In genomic region chr5:7616897-7617296, GRCh38 we compare ENCODE assay signal across 28 cellular contexts.
"Had no signal": no experiment of that assay in that cellular context is flagged by ENCODE, and none has a peak within 500 bp of the region (broad histone marks: within the 10 kb centered on the region; RNA-seq: fewer than 3 reads in every experiment).

No MANE protein-coding gene starts in this region.

- H3K9ac ChIP-seq: parathyroid adenoma had no signal

- H3K27ac ChIP-seq: ovary, parathyroid adenoma, psoas muscle, right lobe of liver, sigmoid colon, stomach, thoracic aorta, thyroid gland, tibial nerve, upper lobe of left lung, vagina had no signal

- H3K4me3 ChIP-seq: ovary, psoas muscle, right lobe of liver, sigmoid colon, stomach, thoracic aorta, thyroid gland, tibial nerve, upper lobe of left lung, vagina had no signal

- H3K27me3 Mint-ChIP-seq: stimulated activated naive B cell treated with anti-CD40 and anti-IgM and Interleukin-4, amounts not matched to agents 10 μg/mL and 1 μg/mL and 100 μg/mL, for 72 hours; stimulated activated naive CD8-positive, alpha-beta T cell treated with anti-CD3 and anti-CD28 coated beads, Interleukin-15, Interleukin-2, amounts not matched to agents 100 ng/mL and 50 ng/mL, for 24 hours had no signal

- H3K27ac Mint-ChIP-seq: natural killer cell; nephron; progenitor cell of endocrine pancreas; stimulated activated effector memory CD8-positive, alpha-beta T cell treated with anti-CD3 and anti-CD28 coated beads, Interleukin-12 subunit alpha, Interleukin-12 subunit beta, amount 100 ng/mL, for 72 hours; stimulated activated naive B cell treated with anti-CD40 and anti-IgM and Interleukin-4, amounts not matched to agents 10 μg/mL and 1 μg/mL and 100 μg/mL, for 72 hours; stimulated activated naive CD8-positive, alpha-beta T cell treated with anti-CD3 and anti-CD28 coated beads, Interleukin-15, Interleukin-2, amounts not matched to agents 100 ng/mL and 50 ng/mL, for 24 hours had no signal

- H3K79me2 ChIP-seq: parathyroid adenoma had no signal

- ATAC-seq: natural killer cell; psoas muscle; right cardiac atrium; right lobe of liver; stimulated activated effector memory CD8-positive, alpha-beta T cell treated with anti-CD3 and anti-CD28 coated beads, Interleukin-12 subunit alpha, Interleukin-12 subunit beta, amount 100 ng/mL, for 72 hours; stimulated activated naive B cell treated with anti-CD40 and anti-IgM and Interleukin-4, amounts not matched to agents 10 μg/mL and 1 μg/mL and 100 μg/mL, for 72 hours had no signal

- H3K9me3 ChIP-seq: psoas muscle, right lobe of liver, sigmoid colon, stomach, thoracic aorta, thyroid gland, tibial nerve, upper lobe of left lung, vagina had no signal

- H3K36me3 Mint-ChIP-seq: natural killer cell; stimulated activated effector memory CD8-positive, alpha-beta T cell treated with anti-CD3 and anti-CD28 coated beads, Interleukin-12 subunit alpha, Interleukin-12 subunit beta, amount 100 ng/mL, for 72 hours; stimulated activated naive B cell treated with anti-CD40 and anti-IgM and Interleukin-4, amounts not matched to agents 10 μg/mL and 1 μg/mL and 100 μg/mL, for 72 hours had no signal

- DNase-seq: natural killer cell; occipital lobe; ovary; posterior cingulate gyrus; psoas muscle; right cardiac atrium; right lobe of liver; sigmoid colon; small intestine; stimulated activated CD4-positive, alpha-beta T cell treated with anti-CD3 and anti-CD28 coated beads, Interleukin-15, amount 100 ng/mL, for 24 hours; stimulated activated CD4-positive, alpha-beta T cell treated with anti-CD3 and anti-CD28 coated beads, Interleukin-2, amount 100 ng/mL, for 24 hours; stimulated activated CD4-positive, alpha-beta T cell treated with anti-CD3 and anti-CD28 coated beads, Interleukin-2, amount 100 ng/mL, for 48 hours; stimulated activated CD4-positive, alpha-beta T cell treated with anti-CD3 and anti-CD28 coated beads, Interleukin-4, amount 100 ng/mL, for 24 hours; stimulated activated naive B cell treated with anti-CD40 and anti-IgM and Interleukin-4, amounts not matched to agents 10 μg/mL and 1 μg/mL and 100 μg/mL, for 72 hours; stimulated activated naive CD4-positive, alpha-beta T cell treated with Interleukin-2 at 50 U/mL for 16 hours; stomach; thyroid gland; trophoblast cell; upper lobe of left lung had no signal

- FAIRE-seq: small intestine, urothelium cell line had no signal

- H2AFZ ChIP-seq: parathyroid adenoma had no signal

- H3K4me1 Mint-ChIP-seq: natural killer cell; nephron; stimulated activated effector memory CD8-positive, alpha-beta T cell treated with anti-CD3 and anti-CD28 coated beads, Interleukin-12 subunit alpha, Interleukin-12 subunit beta, amount 100 ng/mL, for 72 hours; stimulated activated naive B cell treated with anti-CD40 and anti-IgM and Interleukin-4, amounts not matched to agents 10 μg/mL and 1 μg/mL and 100 μg/mL, for 72 hours had no signal

- H3K4me1 ChIP-seq: parathyroid adenoma, psoas muscle, right lobe of liver, stomach, thyroid gland, tibial nerve, upper lobe of left lung, vagina had no signal

- H3K9me3 Mint-ChIP-seq: nephron; stimulated activated effector memory CD8-positive, alpha-beta T cell treated with anti-CD3 and anti-CD28 coated beads, Interleukin-12 subunit alpha, Interleukin-12 subunit beta, amount 100 ng/mL, for 72 hours; stimulated activated naive CD8-positive, alpha-beta T cell treated with anti-CD3 and anti-CD28 coated beads, Interleukin-15, Interleukin-2, amounts not matched to agents 100 ng/mL and 50 ng/mL, for 24 hours had no signal

- H3K36me3 ChIP-seq: ovary, right lobe of liver, sigmoid colon, stomach, thoracic aorta, thyroid gland, tibial nerve, upper lobe of left lung, vagina had no signal

- H3K4me3 Mint-ChIP-seq: natural killer cell; nephron; stimulated activated effector memory CD8-positive, alpha-beta T cell treated with anti-CD3 and anti-CD28 coated beads, Interleukin-12 subunit alpha, Interleukin-12 subunit beta, amount 100 ng/mL, for 72 hours; stimulated activated naive B cell treated with anti-CD40 and anti-IgM and Interleukin-4, amounts not matched to agents 10 μg/mL and 1 μg/mL and 100 μg/mL, for 72 hours; stimulated activated naive CD8-positive, alpha-beta T cell treated with anti-CD3 and anti-CD28 coated beads, Interleukin-15, Interleukin-2, amounts not matched to agents 100 ng/mL and 50 ng/mL, for 24 hours had no signal

- H3K27me3 ChIP-seq: ovary, right lobe of liver, sigmoid colon, stomach, thyroid gland, tibial nerve, upper lobe of left lung, vagina had no signal
